8 cellular contexts compared by ENCODE assay signal in the genomic region with DNA sequence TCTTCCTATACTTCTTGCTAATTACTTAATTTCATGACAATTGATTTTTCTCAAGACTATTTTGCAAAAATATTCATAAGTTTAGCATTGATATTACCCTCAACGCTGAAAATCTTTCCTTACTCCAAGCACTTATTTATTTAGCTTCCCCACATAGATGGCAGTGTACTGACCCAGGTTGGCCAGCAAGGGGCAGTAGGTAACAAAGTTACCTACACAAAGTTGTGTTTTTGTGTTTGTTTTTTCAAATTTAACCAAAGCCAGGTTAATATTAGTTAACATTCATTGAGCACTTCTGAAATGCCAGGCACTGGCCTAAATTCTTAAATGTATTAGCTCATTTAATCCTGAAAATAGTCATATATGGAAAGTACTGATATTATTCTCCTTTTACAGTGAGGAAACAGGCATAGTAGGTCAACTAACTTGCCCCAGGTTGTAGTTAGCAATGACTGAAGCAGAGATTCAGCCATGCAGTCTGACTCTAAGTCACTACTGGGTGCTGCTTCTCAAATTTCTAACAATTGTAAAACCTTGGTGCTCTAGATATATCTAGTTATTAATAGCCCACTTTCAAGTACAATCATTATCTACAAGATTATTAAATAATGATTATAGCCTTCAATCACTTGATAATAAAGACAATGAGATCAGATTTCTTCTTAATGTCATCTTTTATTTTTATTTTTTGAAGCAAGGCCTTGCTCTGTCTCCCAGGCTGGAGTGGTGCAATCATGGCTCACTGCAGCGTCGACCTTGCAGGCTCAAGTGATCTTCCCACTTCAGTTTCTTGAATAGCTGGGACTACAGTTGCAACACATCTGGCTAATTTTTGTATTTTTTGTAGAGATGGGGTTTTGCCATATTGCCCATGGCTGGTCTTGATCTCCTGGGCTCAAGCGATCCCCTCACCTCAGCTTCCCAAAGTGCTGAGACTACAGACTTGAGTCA. TPM values are rescaled to one million over a fixed set of nuclear protein-coding genes. Genes with fewer than 3 reads are reported as not detected.
DNase-seq lines count a peak whose midpoint lies in the region; ATAC-seq, FAIRE-seq and TF ChIP-seq lines count a peak whose summit lies in the region.

No MANE protein-coding gene starts in this region.

- no peaks in the 10 kb centered on the region for H3K79me2 ChIP-seq in smooth muscle cell (ENCODE audit: low read depth)

- no peak overlapping the region for H3K9ac ChIP-seq in smooth muscle cell (ENCODE audit: low read depth)

- 78% methylated on average over 4 of the region's 4 CpGs for WGBS in smooth muscle cell (ENCODE audit: low lambda C conversion rate)

- intact Hi-C loops in head of caudate nucleus (cut with DNase I), result no loop called here

- H2AFZ ChIP-seq in smooth muscle cell (ENCODE audit: low read depth), result no peak overlapping the region

- H3K4me3 ChIP-seq in smooth muscle cell, result no peak overlapping the region

- FAIRE-seq in GM19239 (lab: Jason Lieb, UNC), result peak; percentile 86

- H3F3A ChIP-seq in smooth muscle cell (ENCODE audit: low read depth), result no peaks in the 10 kb centered on the region

- peaks cover 3% of the 10 kb centered on the region for H3K4me1 ChIP-seq in smooth muscle cell (ENCODE audit: low read depth)

- H3K4me2 ChIP-seq in smooth muscle cell, result no peak overlapping the region

- H3K27me3 ChIP-seq in smooth muscle cell (ENCODE audit: low read depth), result no peaks in the 10 kb centered on the region

- H4K20me1 ChIP-seq in smooth muscle cell (ENCODE audit: low read depth), result no peaks in the 10 kb centered on the region

- ATAC-seq in GM19035 (IDR thresholded peaks at IDR 0.05; ENCODE audit: unreplicated experiment), result no peak

- DNase-seq in COLO668 (lab: John Stamatoyannopoulos, UW; ENCODE audit: unreplicated experiment) (peak; percentile 40), GM19239 (ENCODE audit: insufficient read length, low spot score) (no peak), NCI-H2029 (lab: John Stamatoyannopoulos, UW) (peak; percentile 21), head of caudate nucleus (peak in 27 of 42 donors; percentile 7 to 64 (median 28)), smooth muscle cell (lab: John Stamatoyannopoulos, UW; ENCODE audit: unreplicated experiment) (no peak), retina (no peak)
- DNase-seq in activated gamma-delta T cell treated with anti-CD3 and anti-CD28 coated beads, Interleukin-2, amount 50 U/mL, for 16 hours (ENCODE audit: low read depth), result peak; percentile 8

- H3K9me3 ChIP-seq in smooth muscle cell (replicated peaks; ENCODE audit: low read depth), result no peaks in the 10 kb centered on the region

- TF ChIP-seq CTCF in smooth muscle cell (IDR thresholded peaks at IDR 0.05; ENCODE audit: borderline replicate concordance, insufficient read depth, poor library complexity, severe bottlenecking), result peak; percentile 63

- peak overlapping the region; percentile 14 for H3K27ac ChIP-seq in smooth muscle cell (ENCODE audit: low read depth)

- H3K36me3 ChIP-seq in smooth muscle cell (ENCODE audit: low read depth), result no peaks in the 10 kb centered on the region

RNA-seq across cellular contexts. Expression of a gene that starts 5.8 kb away (rescaled TPM):
- 41.4 and 53.1 TPM in 2 replicates for total RNA-seq in smooth muscle cell
- 36.9 and 39.3 TPM in 2 replicates for polyA plus RNA-seq in smooth muscle cell

RNA-seq across cellular contexts. Expression of a gene that starts 31.8 kb away (rescaled TPM):
- total RNA-seq in smooth muscle cell, result 10.5 and 13.4 TPM in 2 replicates
- 8.6 and 9.7 TPM in 2 replicates for polyA plus RNA-seq in smooth muscle cell

Comparison
In these comparisons a context has a peak if more than half of its experiments do, and no peak if none do; other contexts are left out.
1. DNase-seq: peak in COLO668 (single experiment), NCI-H2029 (single experiment), activated gamma-delta T cell treated with anti-CD3 and anti-CD28 coated beads, Interleukin-2, amount 50 U/mL, for 16 hours (single experiment) and head of caudate nucleus (27 of 42); none in GM19239 (single experiment), smooth muscle cell (single experiment) and retina (single experiment).